Comparison of ENCODE assay signal across 1 cellular context in genomic region chr20:16423311-16424212, GRCh38.
TF ChIP-seq lines count a peak whose summit lies in the region.

No MANE protein-coding gene starts in this region.

TF ChIP-seq in IMR-90, 13 proteins besides CTCF, POLR2A, EP300 and RAD21 (continued from another document):
- TF ChIP-seq NFE2L2 (IDR thresholded peaks at IDR 0.05; ENCODE audit: low read depth, low read length) (no peak), MAFK (IDR thresholded peaks at IDR 0.05; ENCODE audit: low read depth, low read length) (no peak), SMC3 (IDR thresholded peaks at IDR 0.05; ENCODE audit: low read depth, low read length) (no peak)
